Comparison of ENCODE assay signal across 16 cellular contexts in genomic region chr5:171137768-171138540, GRCh38.
DNase-seq lines count a peak whose midpoint lies in the region; ATAC-seq and TF ChIP-seq lines count a peak whose summit lies in the region.
"Had no signal": no experiment of that assay in that cellular context is flagged by ENCODE, and none has a peak within 500 bp of the region (broad histone marks: within the 10 kb centered on the region; RNA-seq: fewer than 3 reads in every experiment).

No MANE protein-coding gene starts in this region.

- peaks cover 17% of the 10 kb centered on the region for H3K4me1 ChIP-seq in skeletal muscle satellite cell (ENCODE audit: control insufficient read depth, insufficient read depth, low read length)
- no peaks in the 10 kb centered on the region for H3K4me1 ChIP-seq in aorta (ENCODE audit: control insufficient read depth in 1 of 2, insufficient read depth in 2 of 2, low read length in 2 of 2)
- H3K4me1 ChIP-seq: adrenal gland, esophagus squamous epithelium had no signal

- peak overlapping the region; percentile 41 for H3K4me2 ChIP-seq in skeletal muscle satellite cell (ENCODE audit: low read length)

- no peaks in the 10 kb centered on the region for H3K9me3 ChIP-seq in skeletal muscle satellite cell (replicated peaks; ENCODE audit: low read length)
- no peaks in the 10 kb centered on the region for H3K9me3 ChIP-seq in aorta (ENCODE audit: control insufficient read depth, low read length)
- H3K9me3 ChIP-seq: adrenal gland, esophagus squamous epithelium had no signal

- H3K9ac ChIP-seq in skeletal muscle satellite cell (ENCODE audit: low read depth, low read length): no peak overlapping the region

- intact Hi-C loops in aorta (cut with DNase I): no loop called here

- peak; percentile 27 for DNase-seq in GM03348 (ENCODE audit: low spot score)
- DNase-seq in astrocyte of the spinal cord (ENCODE audit: low read depth, low spot score): peak; percentile 76
- peak; percentile 60 to 82 for DNase-seq in foreskin fibroblast
- DNase-seq in aorta: no peak
- DNase-seq in NCI-H1048 (lab: John Stamatoyannopoulos, UW): no peak
- DNase-seq: activated CD8-positive, alpha-beta T cell treated with anti-CD3 and anti-CD28 coated beads, Interleukin-2, amount 10 ng/mL, durations not matched to agents 7 days and 5 days; adrenal gland; dermis blood vessel endothelial cell; esophagus squamous epithelium; H7; RPMI8226; WERI-Rb-1 had no signal

- TF ChIP-seq CTCF in astrocyte of the spinal cord (IDR thresholded peaks at IDR 0.05; ENCODE audit: low read depth, low read length) (no peak), foreskin fibroblast (IDR thresholded peaks at IDR 0.05; ENCODE audit: low read depth, low read length) (no peak)

- WGBS in aorta, 2 donors: 86 to 89% methylated on average over 1 of the region's 1 CpG

- no peaks in the 10 kb centered on the region for H3K27me3 ChIP-seq in skeletal muscle satellite cell (ENCODE audit: control insufficient read depth, insufficient read depth, low read length)
- H3K27me3 ChIP-seq in aorta (ENCODE audit: control insufficient read depth in 1 of 2, insufficient read depth in 2 of 2, low read length in 1 of 2): no peaks in the 10 kb centered on the region
- H3K27me3 ChIP-seq: adrenal gland, esophagus squamous epithelium had no signal

- in situ Hi-C loops in astrocyte of the spinal cord (cut with HindIII; ENCODE audit: low sequenced_read_pairs): no loop called here

- ATAC-seq in GM18867 (IDR thresholded peaks at IDR 0.05; ENCODE audit: unreplicated experiment): no peak
- no peak for ATAC-seq in aorta (ENCODE audit: low FRiP score)
- no peak for ATAC-seq in GM21717 (IDR thresholded peaks at IDR 0.05; ENCODE audit: unreplicated experiment)
- ATAC-seq: activated CD8-positive, alpha-beta T cell treated with anti-CD3 and anti-CD28 coated beads, Interleukin-2, amount 10 ng/mL, durations not matched to agents 7 days and 5 days had no signal

- H3K36me3 ChIP-seq in skeletal muscle satellite cell (ENCODE audit: insufficient read depth, low read length): no peaks in the 10 kb centered on the region
- no peaks in the 10 kb centered on the region for H3K36me3 ChIP-seq in aorta (ENCODE audit: control insufficient read depth in 1 of 2, insufficient read depth in 2 of 2, low read length in 1 of 2)
- H3K36me3 ChIP-seq: adrenal gland, esophagus squamous epithelium, WERI-Rb-1 had no signal

- no peak overlapping the region for H3K4me3 ChIP-seq in astrocyte of the spinal cord (ENCODE audit: low read depth, low read length)
- no peak overlapping the region for H3K4me3 ChIP-seq in foreskin fibroblast (ENCODE audit: low read depth in 1 of 2, low read length in 2 of 2)
- no peak overlapping the region for H3K4me3 ChIP-seq in skeletal muscle satellite cell (ENCODE audit: low read length)
- H3K4me3 ChIP-seq in aorta (ENCODE audit: low read length in 2 of 2): no peak overlapping the region
- H3K4me3 ChIP-seq: adrenal gland, esophagus squamous epithelium, lung had no signal

- H3K27ac ChIP-seq in aorta (ENCODE audit: low read depth in 1 of 2, low read length in 2 of 2): no peak overlapping the region
- H3K27ac ChIP-seq: adrenal gland, esophagus squamous epithelium, WERI-Rb-1 had no signal

Comparison
In these comparisons a context has a peak if more than half of its experiments do, and no peak if none do; other contexts are left out.
1. DNase-seq: peak in GM03348 (single experiment), astrocyte of the spinal cord (single experiment) and foreskin fibroblast (2 of 2); none in aorta (0 of 2) and NCI-H1048 (single experiment).